In genomic region chr15:25492315-25492714, GRCh38 we compare ENCODE assay signal across 27 cellular contexts.
"Had no signal": no experiment of that assay in that cellular context is flagged by ENCODE, and none has a peak within 500 bp of the region (broad histone marks: within the 10 kb centered on the region; RNA-seq: fewer than 3 reads in every experiment).

No MANE protein-coding gene starts in this region.

- H3K27ac ChIP-seq: stomach, suprapubic skin, testis, thoracic aorta, thyroid gland, tibial artery, tibial nerve, transverse colon, upper lobe of left lung, upper lobe of right lung, uterus, vagina had no signal

- FAIRE-seq: urothelium cell line had no signal

- DNase-seq: stimulated activated CD4-positive, alpha-beta T cell treated with anti-CD3 and anti-CD28 coated beads, Interleukin-2, amount 100 ng/mL, for 48 hours; stimulated activated CD4-positive, alpha-beta T cell treated with anti-CD3 and anti-CD28 coated beads, Interleukin-4, amount 100 ng/mL, for 1 hour; stimulated activated CD4-positive, alpha-beta T cell treated with anti-CD3 and anti-CD28 coated beads, Interleukin-4, amount 100 ng/mL, for 24 hours; stimulated activated CD4-positive, alpha-beta T cell treated with anti-CD3 and anti-CD28 coated beads, Interleukin-4, amount 100 ng/mL, for 4 hours; stimulated activated CD8-positive, alpha-beta memory T cell treated with anti-CD3 and anti-CD28 coated beads, Interleukin-4, amount 100 ng/mL, for 48 hours; stimulated activated naive B cell treated with anti-CD40 and anti-IgM and Interleukin-4, amounts not matched to agents 10 μg/mL and 1 μg/mL and 100 μg/mL, for 72 hours; stimulated activated naive CD4-positive, alpha-beta T cell; stimulated activated naive CD4-positive, alpha-beta T cell treated with Interleukin-2 at 50 U/mL for 16 hours; stimulated activated naive CD8-positive, alpha-beta T cell treated with anti-CD3 and anti-CD28 coated beads, Interleukin-15, amount 100 ng/mL, for 72 hours; stimulated activated naive CD8-positive, alpha-beta T cell treated with anti-CD3 and anti-CD28 coated beads, Interleukin-15, Interleukin-2, amounts not matched to agents 100 U/mL and 50 U/mL, for 24 hours; stomach; substantia nigra; testis; thyroid gland; tibial artery; transverse colon; trophoblast cell; upper lobe of left lung; upper lobe of right lung; uterus had no signal

- ATAC-seq: stimulated activated effector memory CD8-positive, alpha-beta T cell treated with anti-CD3 and anti-CD28 coated beads, Interleukin-12 subunit alpha, Interleukin-12 subunit beta, amount 100 ng/mL, for 72 hours; stimulated activated memory B cell treated with anti-CD40 and anti-IgM and Interleukin-4, amounts not matched to agents 10 μg/mL and 1 μg/mL and 100 μg/mL, for 72 hours; stimulated activated naive B cell treated with anti-CD40 and anti-IgM and Interleukin-4, amounts not matched to agents 10 μg/mL and 1 μg/mL and 100 μg/mL, for 72 hours; stimulated activated naive CD8-positive, alpha-beta T cell treated with anti-CD3 and anti-CD28 coated beads, Interleukin-15, amount 100 ng/mL, for 72 hours; stimulated activated naive CD8-positive, alpha-beta T cell treated with anti-CD3 and anti-CD28 coated beads, Interleukin-15, Interleukin-2, amounts not matched to agents 100 U/mL and 50 U/mL, for 24 hours; upper lobe of right lung had no signal

- H3K4me1 ChIP-seq: stomach, suprapubic skin, testis, thyroid gland, tibial artery, tibial nerve, transverse colon, upper lobe of left lung, upper lobe of right lung, uterus, vagina had no signal

- H3K4me3 ChIP-seq: stomach, suprapubic skin, testis, thoracic aorta, thyroid gland, tibial artery, tibial nerve, transverse colon, upper lobe of left lung, upper lobe of right lung, uterus, vagina had no signal

- H3K27me3 ChIP-seq: stomach, suprapubic skin, testis, thyroid gland, tibial artery, tibial nerve, transverse colon, upper lobe of left lung, upper lobe of right lung, uterus, vagina had no signal

- H3K9me3 ChIP-seq: testis, thyroid gland, vagina had no signal

- H3K36me3 ChIP-seq: stomach, suprapubic skin, thoracic aorta, thyroid gland, tibial artery, tibial nerve, transverse colon, upper lobe of left lung, upper lobe of right lung, uterus, vagina had no signal
